17 cellular contexts compared by ENCODE assay signal in the genomic region with DNA sequence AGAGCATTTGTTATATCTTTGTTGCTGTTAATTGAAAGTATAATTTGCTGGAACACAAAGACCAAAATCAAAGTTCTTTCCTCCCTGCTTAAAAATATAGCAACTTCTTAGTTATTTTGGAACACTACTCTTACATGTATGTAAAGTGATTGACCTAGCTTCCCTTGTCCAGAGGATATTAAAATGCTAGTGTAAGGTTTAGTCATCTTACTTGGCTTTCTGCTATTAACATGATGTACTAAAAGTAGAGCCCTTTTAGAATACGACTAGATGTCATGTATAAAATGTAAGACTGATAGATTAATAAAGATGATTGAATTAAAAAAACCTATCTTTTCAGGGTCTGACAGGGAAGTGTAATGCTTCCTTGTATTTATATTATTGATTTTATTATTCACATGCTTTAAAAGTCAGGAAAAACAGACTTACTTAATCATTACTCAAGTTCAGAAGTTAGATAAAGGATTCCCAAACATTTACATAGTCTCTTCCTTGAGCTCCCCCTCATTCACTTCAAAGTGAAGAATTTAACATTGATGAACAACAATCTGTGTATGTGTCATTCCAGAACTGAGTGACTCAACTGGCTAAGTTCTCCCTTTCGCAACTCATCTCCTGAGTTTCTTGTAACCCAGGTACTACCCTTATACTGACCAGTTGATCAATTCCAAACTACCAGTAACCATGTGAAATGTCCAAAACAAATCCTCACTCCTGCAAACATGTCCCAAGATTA. TPM values are rescaled to one million over a fixed set of nuclear protein-coding genes. Genes with fewer than 3 reads are reported as not detected.
A peak's percentile ranks its signal among the peaks of the same experiment; 100 is the strongest.
DNase-seq lines count a peak whose midpoint lies in the region; ATAC-seq and TF ChIP-seq lines count a peak whose summit lies in the region.
"Had no signal": no experiment of that assay in that cellular context is flagged by ENCODE, and none has a peak within 500 bp of the region (broad histone marks: within the 10 kb centered on the region; RNA-seq: fewer than 3 reads in every experiment).

No MANE protein-coding gene starts in this region.

- no peak overlapping the region for H3K4me3 Mint-ChIP-seq in activated naive CD4-positive, alpha-beta T cell treated with anti-CD3 and anti-CD28 coated beads for 36 hours
- H3K4me3 Mint-ChIP-seq: activated CD4-positive, alpha-beta memory T cell treated with anti-CD3 and anti-CD28 coated beads for 36 hours; dendritic cell treated with granulocyte-macrophage colony-stimulating factor and Interleukin-4, amounts not matched to agents 40 ng/mL and 50 ng/mL, for 4 days; memory B cell; nephron had no signal

- no peak overlapping the region for H3K9ac ChIP-seq in smooth muscle cell (ENCODE audit: low read depth)

- H3K36me3 ChIP-seq in smooth muscle cell (ENCODE audit: low read depth) = no peaks in the 10 kb centered on the region

- no peaks in the 10 kb centered on the region for H3K27me3 Mint-ChIP-seq in activated naive CD4-positive, alpha-beta T cell treated with anti-CD3 and anti-CD28 coated beads for 36 hours (ENCODE audit: low read depth)
- H3K27me3 Mint-ChIP-seq: activated CD4-positive, alpha-beta memory T cell treated with anti-CD3 and anti-CD28 coated beads for 36 hours; dendritic cell treated with granulocyte-macrophage colony-stimulating factor and Interleukin-4, amounts not matched to agents 40 ng/mL and 50 ng/mL, for 4 days; memory B cell had no signal

- H3K36me3 Mint-ChIP-seq in activated naive CD4-positive, alpha-beta T cell treated with anti-CD3 and anti-CD28 coated beads, Interleukin-2, amount 50 U/mL, for 72 hours = peaks cover 0 to 11% of the 10 kb centered on the region in 2 donors
- peaks cover 12% of the 10 kb centered on the region for H3K36me3 Mint-ChIP-seq in activated naive CD4-positive, alpha-beta T cell treated with anti-CD3 and anti-CD28 coated beads for 36 hours (ENCODE audit: low read depth)

- CTCF ChIA-PET in activated naive CD4-positive, alpha-beta T cell treated with anti-CD3 and anti-CD28 coated beads for 36 hours (lab: Charles Lee) = interaction anchor here (0.6 kb wide), 1 partner anchor 383 kb away, joined by 3 read pairs; no protein-coding TSS in a partner anchor

- intact Hi-C loops in activated naive CD4-positive, alpha-beta T cell treated with anti-CD3 and anti-CD28 coated beads for 36 hours (cut with micrococcal nuclease) = no loop called here

- ATAC-seq in activated naive CD4-positive, alpha-beta T cell treated with anti-CD3 and anti-CD28 coated beads, Interleukin-2, amount 50 U/mL, for 72 hours = peak; percentile 83 to 93
- ATAC-seq: SK-N-SH treated with all-trans-retinoic acid at 6 μM for 48 hours had no signal

- peaks cover 18% of the 10 kb centered on the region for H3K4me1 Mint-ChIP-seq in activated naive CD4-positive, alpha-beta T cell treated with anti-CD3 and anti-CD28 coated beads for 36 hours (ENCODE audit: low read depth)
- H3K4me1 Mint-ChIP-seq: memory B cell, nephron had no signal

- no peaks in the 10 kb centered on the region for H3K9me3 ChIP-seq in smooth muscle cell (replicated peaks; ENCODE audit: low read depth)
- H3K9me3 ChIP-seq: thyroid gland had no signal

- H3K27ac Mint-ChIP-seq in activated naive CD4-positive, alpha-beta T cell treated with anti-CD3 and anti-CD28 coated beads, Interleukin-2, amount 50 U/mL, for 72 hours = peak overlapping the region in 1 of 2 donors; percentile 14
- H3K27ac Mint-ChIP-seq in activated naive CD4-positive, alpha-beta T cell treated with anti-CD3 and anti-CD28 coated beads for 36 hours = no peak overlapping the region
- H3K27ac Mint-ChIP-seq: activated CD4-positive, alpha-beta memory T cell treated with anti-CD3 and anti-CD28 coated beads for 36 hours; dendritic cell treated with granulocyte-macrophage colony-stimulating factor and Interleukin-4, amounts not matched to agents 40 ng/mL and 50 ng/mL, for 4 days; memory B cell; nephron had no signal

- H3F3A ChIP-seq in smooth muscle cell (ENCODE audit: low read depth) = no peaks in the 10 kb centered on the region

- no peaks in the 10 kb centered on the region for H3K79me2 ChIP-seq in smooth muscle cell (ENCODE audit: low read depth)

- H3K27me3 ChIP-seq in smooth muscle cell (ENCODE audit: low read depth) = no peaks in the 10 kb centered on the region
- H3K27me3 ChIP-seq: thyroid gland had no signal

- 65% methylated on average over 2 of the region's 2 CpGs for WGBS in smooth muscle cell (ENCODE audit: low lambda C conversion rate)

- no peaks in the 10 kb centered on the region for H4K20me1 ChIP-seq in smooth muscle cell (ENCODE audit: low read depth)

- no peak for TF ChIP-seq CTCF in smooth muscle cell (IDR thresholded peaks at IDR 0.05; ENCODE audit: borderline replicate concordance, insufficient read depth, poor library complexity, severe bottlenecking)

- no peak overlapping the region for H2AFZ ChIP-seq in smooth muscle cell (ENCODE audit: low read depth)

- H3K4me2 ChIP-seq in smooth muscle cell = peak overlapping the region; percentile 45

- H3K9me3 Mint-ChIP-seq in activated naive CD4-positive, alpha-beta T cell treated with anti-CD3 and anti-CD28 coated beads, Interleukin-2, amount 50 U/mL, for 72 hours = no peaks in the 10 kb centered on the region
- H3K9me3 Mint-ChIP-seq in activated naive CD4-positive, alpha-beta T cell treated with anti-CD3 and anti-CD28 coated beads for 36 hours = no peaks in the 10 kb centered on the region
- H3K9me3 Mint-ChIP-seq: activated CD4-positive, alpha-beta memory T cell treated with anti-CD3 and anti-CD28 coated beads for 36 hours; dendritic cell treated with granulocyte-macrophage colony-stimulating factor and Interleukin-4, amounts not matched to agents 40 ng/mL and 50 ng/mL, for 4 days; memory B cell; nephron had no signal

- H3K4me1 ChIP-seq in smooth muscle cell (ENCODE audit: low read depth) = no peaks in the 10 kb centered on the region

- peak overlapping the region; percentile 57 for H3K27ac ChIP-seq in smooth muscle cell (ENCODE audit: low read depth)
- H3K27ac ChIP-seq: thyroid gland had no signal

- H3K4me3 ChIP-seq in smooth muscle cell = no peak overlapping the region
- H3K4me3 ChIP-seq: thyroid gland had no signal

- DNase-seq in activated naive CD4-positive, alpha-beta T cell treated with anti-CD3 and anti-CD28 coated beads, Interleukin-2, amount 50 U/mL, for 72 hours (ENCODE audit: low spot score in 2 of 2) = no peak
- no peak for DNase-seq in activated naive CD4-positive, alpha-beta T cell treated with anti-CD3 and anti-CD28 coated beads for 36 hours
- peak; percentile 19 for DNase-seq in RPMI7951 (ENCODE audit: low read depth)
- DNase-seq in fibroblast of peridontal ligament (ENCODE audit: extremely low read depth) = peak; percentile 45
- DNase-seq in smooth muscle cell (lab: John Stamatoyannopoulos, UW; ENCODE audit: unreplicated experiment) = no peak
- DNase-seq in COR-L47 (lab: John Stamatoyannopoulos, UW) = no peak
- no peak for DNase-seq in NCI-H1417 treated with DMSO at 0.1 percent for 48 hours (lab: John Stamatoyannopoulos, UW)
- DNase-seq in DMS153 (lab: John Stamatoyannopoulos, UW) = no peak
- DNase-seq: activated CD4-positive, alpha-beta memory T cell treated with anti-CD3 and anti-CD28 coated beads for 36 hours; GF-D8; NCI-H1092 treated with DMSO at 0.1 percent for 48 hours; stimulated activated CD4-positive, alpha-beta T cell treated with anti-CD3 and anti-CD28 coated beads, Interleukin-1b, Interleukin-23, amount 100 ng/mL, for 48 hours; thyroid gland had no signal

RNA-seq across cellular contexts. Expression of gene BTBD9, which starts 50.9 kb away (rescaled TPM):
- 10 to 100 TPM; 10.5 to 18.8 TPM for total RNA-seq in activated naive CD4-positive, alpha-beta T cell treated with anti-CD3 and anti-CD28 coated beads, Interleukin-2, amount 50 U/mL, for 72 hours
- total RNA-seq in activated naive CD4-positive, alpha-beta T cell treated with anti-CD3 and anti-CD28 coated beads for 36 hours = 10 to 100 TPM in 1 of 2 experiments, 1 to 10 TPM in 1; 9.5 to 11.1 TPM
- 2.8 and 3.4 TPM in 2 replicates for total RNA-seq in RPMI7951 (2014; rRNA removed; shearing (Covaris generic))
- total RNA-seq in smooth muscle cell = 12.5 and 15.4 TPM in 2 replicates
- 5.6 and 7.0 TPM in 2 replicates for polyA plus RNA-seq in smooth muscle cell

Comparison
In these comparisons a context has a peak if more than half of its experiments do, and no peak if none do; other contexts are left out.
1. DNase-seq: peak in RPMI7951 (single experiment) and fibroblast of peridontal ligament (single experiment); none in activated naive CD4-positive, alpha-beta T cell treated with anti-CD3 and anti-CD28 coated beads, Interleukin-2, amount 50 U/mL, for 72 hours (0 of 2), activated naive CD4-positive, alpha-beta T cell treated with anti-CD3 and anti-CD28 coated beads for 36 hours (single experiment), smooth muscle cell (single experiment), COR-L47 (single experiment), NCI-H1417 treated with DMSO at 0.1 percent for 48 hours (single experiment) and DMS153 (single experiment).